In genomic region chr2:187390891-187391290, GRCh38 we compare ENCODE assay signal across 14 cellular contexts. TPM values are rescaled to one million over a fixed set of nuclear protein-coding genes. Genes with fewer than 3 reads are reported as not detected.
DNase-seq lines count a peak whose midpoint lies in the region; ATAC-seq and TF ChIP-seq lines count a peak whose summit lies in the region.
"Had no signal": no experiment of that assay in that cellular context is flagged by ENCODE, and none has a peak within 500 bp of the region (broad histone marks: within the 10 kb centered on the region; RNA-seq: fewer than 3 reads in every experiment).

No MANE protein-coding gene starts in this region.

- DNase-seq in NCI-H146 (lab: John Stamatoyannopoulos, UW) (peak; percentile 2), NCI-H146 treated with DMSO at 0.1 percent for 48 hours (lab: John Stamatoyannopoulos, UW; ENCODE audit: unreplicated experiment) (no peak), Panc1 (ENCODE audit: low read depth, low spot score) (peak; percentile 24), epithelial cell of prostate (ENCODE audit: low read depth, low spot score) (peak; percentile 91), skeletal muscle cell (ENCODE audit: low read depth) (peak; percentile 67), epidermal melanocyte (ENCODE audit: insufficient read length, low spot score) (no peak), GM19238 (ENCODE audit: insufficient read length, low spot score) (no peak)
- DNase-seq: activated CD4-positive, alpha-beta memory T cell treated with anti-CD3 and anti-CD28 coated beads, Interleukin-2, amount 10 ng/mL, durations not matched to agents 7 days and 5 days; activated naive CD8-positive, alpha-beta T cell treated with anti-CD3 and anti-CD28 coated beads for 36 hours; AML-193; endodermal cell; NCI-H2171; stimulated activated CD4-positive, alpha-beta T cell treated with anti-CD3 and anti-CD28 coated beads, Interleukin-1b, Interleukin-23, amount 100 ng/mL, for 48 hours had no signal

- CTCF ChIA-PET in Panc1 (lab: Charles Lee), result no interaction called here

- no peaks in the 10 kb centered on the region for H3K4me1 ChIP-seq in Panc1 (ENCODE audit: control insufficient read depth, insufficient read depth, low read length)

- ATAC-seq in Panc1 (peak; percentile 78), GM21619 (IDR thresholded peaks at IDR 0.05; ENCODE audit: unreplicated experiment) (no peak)

- no peaks in the 10 kb centered on the region for H3K36me3 ChIP-seq in Panc1 (ENCODE audit: control insufficient read depth, insufficient read depth, low read length)

- H3K27me3 ChIP-seq in Panc1 (ENCODE audit: control insufficient read depth, insufficient read depth, low read length), result no peaks in the 10 kb centered on the region

- in situ Hi-C loops in Panc1 (cut with HindIII; ENCODE audit: low pct_unique_long_range_greater_than_20kb, low sequenced_read_pairs), result no loop called here

- intact Hi-C loops in Panc1 (cut with micrococcal nuclease; ENCODE audit: unreplicated experiment), result no loop called here

- BruUV-seq in Panc1 (replicated peaks; lab: Mats Ljungman, UMichigan), result no TSS peak

- POLR2A ChIA-PET in Panc1 (lab: Charles Lee), result no interaction called here

- TF ChIP-seq CTCF in Panc1 (IDR thresholded peaks at IDR 0.05), result no peak

- H3K9me3 ChIP-seq in Panc1 (ENCODE audit: control insufficient read depth, insufficient read depth, low read depth, low read length), result no peaks in the 10 kb centered on the region

- H3K4me3 ChIP-seq in Panc1 (ENCODE audit: low read depth in 2 of 2, low read length in 2 of 2), result no peak overlapping the region
- H3K4me3 ChIP-seq in skeletal muscle cell (ENCODE audit: low read depth, low read length), result no peak overlapping the region

- H3K27ac ChIP-seq in Panc1 (ENCODE audit: low read length) (no peak overlapping the region), epithelial cell of prostate (peak overlapping the region; percentile 26)

RNA-seq across cellular contexts. Expression of gene CALCRL, which starts 57.2 kb away (rescaled TPM):
- 1.9 TPM for total RNA-seq in Panc1 (2021; ENCODE audit: unreplicated experiment)
- polyA plus RNA-seq in Panc1 (2012; ENCODE audit: insufficient read length), result 0.51 TPM

Comparison
In these comparisons a context has a peak if more than half of its experiments do, and no peak if none do; other contexts are left out.
1. DNase-seq: peak in NCI-H146 (single experiment), Panc1 (single experiment), epithelial cell of prostate (single experiment) and skeletal muscle cell (single experiment); none in NCI-H146 treated with DMSO at 0.1 percent for 48 hours (single experiment), epidermal melanocyte (single experiment) and GM19238 (single experiment).